10 cellular contexts compared by ENCODE assay signal in genomic region chr14:55339770-55340169, GRCh38.
DNase-seq lines count a peak whose midpoint lies in the region; ATAC-seq and TF ChIP-seq lines count a peak whose summit lies in the region.
"Had no signal": no experiment of that assay in that cellular context is flagged by ENCODE, and none has a peak within 500 bp of the region (broad histone marks: within the 10 kb centered on the region; RNA-seq: fewer than 3 reads in every experiment).

No MANE protein-coding gene starts in this region.

- H3K18ac ChIP-seq in mesendoderm (ENCODE audit: low read length): no peak overlapping the region

- no peak overlapping the region for H2BK15ac ChIP-seq in mesendoderm (replicated peaks; ENCODE audit: low read depth)

- no peak overlapping the region for H3K9ac ChIP-seq in mesendoderm (ENCODE audit: low read length)

- TF ChIP-seq CTCF in NB4 (IDR thresholded peaks at IDR 0.05; ENCODE audit: low read depth, low read length): no peak

- H4K5ac ChIP-seq in mesendoderm (ENCODE audit: low read length): no peak overlapping the region

- peaks cover 7% of the 10 kb centered on the region for H3K79me2 ChIP-seq in mesendoderm (ENCODE audit: control insufficient read depth, insufficient read depth, low read length)

- no peak overlapping the region for H3K4me2 ChIP-seq in mesendoderm (ENCODE audit: low read length)

- no peaks in the 10 kb centered on the region for H3K27me3 ChIP-seq in mesendoderm (ENCODE audit: insufficient read depth, low read length, poor library complexity)
- H3K27me3 ChIP-seq: spleen had no signal

- ATAC-seq in GM18519 (IDR thresholded peaks at IDR 0.05; ENCODE audit: low FRiP score, unreplicated experiment) (peak; percentile 81), GM21576 (IDR thresholded peaks at IDR 0.05; ENCODE audit: unreplicated experiment) (peak; percentile 76)

- H3K79me1 ChIP-seq in mesendoderm (ENCODE audit: low read length): peaks cover 12% of the 10 kb centered on the region

- TF ChIP-seq POLR2A in NB4 (IDR thresholded peaks at IDR 0.05; ENCODE audit: extremely low read depth, insufficient read length): no peak

- no peak overlapping the region for H3K27ac ChIP-seq in mesendoderm (ENCODE audit: low read depth, low read length)

- no peak overlapping the region for H3K56ac ChIP-seq in mesendoderm (ENCODE audit: low read length)

- H3K4ac ChIP-seq in mesendoderm (ENCODE audit: low read depth, low read length): no peak overlapping the region

- no peak overlapping the region for H3K23ac ChIP-seq in mesendoderm (ENCODE audit: low read length)

- no peak overlapping the region for H4K8ac ChIP-seq in mesendoderm (ENCODE audit: low read depth, low read length)

- no peak overlapping the region for H2BK120ac ChIP-seq in mesendoderm (ENCODE audit: low read depth, low read length)

- H2BK5ac ChIP-seq in mesendoderm (ENCODE audit: low read length): no peak overlapping the region

- DNase-seq in NB4 (ENCODE audit: low read depth): peak; percentile 42
- peak; percentile 38 for DNase-seq in left kidney (ENCODE audit: low read depth, low spot score)
- DNase-seq in iPS-NIHi11 (ENCODE audit: low spot score): no peak
- no peak for DNase-seq in nucleus accumbens (lab: John Stamatoyannopoulos, UW)
- no peak for DNase-seq in SK-N-DZ (ENCODE audit: low spot score)
- DNase-seq in mesendoderm: no peak
- DNase-seq: glutamatergic neuron, spleen had no signal

- H3K4me3 ChIP-seq in NB4 (ENCODE audit: low read depth, low read length) (no peak overlapping the region), mesendoderm (ENCODE audit: low read length) (no peak overlapping the region)
- H3K4me3 ChIP-seq: spleen had no signal

- WGBS in mesendoderm (ENCODE audit: extremely low coverage, insufficient coverage, low lambda C conversion rate): no CpG with 5 or more reads among the region's 2 CpGs

- H3K4me1 ChIP-seq in mesendoderm (ENCODE audit: control insufficient read depth, low read depth, low read length): no peaks in the 10 kb centered on the region

- no peak overlapping the region for H2AK5ac ChIP-seq in mesendoderm (ENCODE audit: low read length)

- no peaks in the 10 kb centered on the region for H3K36me3 ChIP-seq in mesendoderm (ENCODE audit: control insufficient read depth, insufficient read depth, low read length)
- H3K36me3 ChIP-seq: spleen had no signal

Comparison
In these comparisons a context has a peak if more than half of its experiments do, and no peak if none do; other contexts are left out.
1. DNase-seq: peak in NB4 (single experiment) and left kidney (single experiment); none in iPS-NIHi11 (single experiment), nucleus accumbens (0 of 56), SK-N-DZ (single experiment) and mesendoderm (single experiment).